ENCODE assay signal across 14 cellular contexts in the genomic region with DNA sequence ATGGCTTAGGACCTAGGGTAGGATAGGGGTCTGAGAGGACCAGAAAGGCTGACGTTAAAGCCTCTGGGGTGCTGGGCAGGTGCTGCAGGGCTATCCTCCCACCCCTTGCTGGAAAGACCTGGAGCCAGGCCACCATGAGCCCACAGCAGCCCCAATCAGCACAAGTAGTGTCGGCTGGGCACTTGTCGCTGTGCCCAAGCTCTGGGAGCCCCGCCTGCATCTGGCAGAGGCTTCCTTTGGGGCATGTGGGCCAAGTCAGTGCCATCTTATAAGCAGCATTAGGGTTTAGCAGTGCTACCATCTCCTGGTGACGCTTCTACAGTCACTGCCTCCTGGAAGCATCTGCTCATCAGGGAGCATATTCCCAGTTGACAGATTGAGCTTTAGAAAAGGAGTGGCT.
"Had no signal": no experiment of that assay in that cellular context is flagged by ENCODE, and none has a peak within 500 bp of the region (broad histone marks: within the 10 kb centered on the region; RNA-seq: fewer than 3 reads in every experiment).

No MANE protein-coding gene starts in this region.

- H3K4me3 ChIP-seq: mucosa of descending colon, upper lobe of right lung had no signal

- H3K27me3 Mint-ChIP-seq: activated T-helper 17 cell treated with anti-CD3 and anti-CD28 coated beads, Interleukin-2, amount 50 U/mL, for 72 hours; effector memory CD8-positive, alpha-beta T cell; T-helper 17 cell had no signal

- H3K27ac Mint-ChIP-seq: activated B cell treated with CpG ODN at 0.5 μM for 24 hours; activated T-helper 17 cell treated with anti-CD3 and anti-CD28 coated beads, Interleukin-2, amount 50 U/mL, for 72 hours; natural killer cell; T-helper 17 cell had no signal

- H3K9me3 ChIP-seq: mucosa of descending colon, upper lobe of right lung had no signal

- H3K36me3 Mint-ChIP-seq: natural killer cell had no signal

- H3K4me3 Mint-ChIP-seq: activated B cell treated with CpG ODN at 0.5 μM for 24 hours; activated CD4-positive, alpha-beta T cell treated with anti-CD3 and anti-CD28 coated beads, Interleukin-2, amount 10 ng/mL, durations not matched to agents 7 days and 5 days; activated naive CD4-positive, alpha-beta T cell treated with anti-CD3 and anti-CD28 coated beads for 36 hours; activated T-helper 17 cell treated with anti-CD3 and anti-CD28 coated beads, Interleukin-2, amount 50 U/mL, for 72 hours; effector memory CD8-positive, alpha-beta T cell; natural killer cell; T-helper 17 cell had no signal

- H3K9me3 Mint-ChIP-seq: activated B cell treated with CpG ODN at 0.5 μM for 24 hours; activated CD4-positive, alpha-beta T cell treated with anti-CD3 and anti-CD28 coated beads, Interleukin-2, amount 10 ng/mL, durations not matched to agents 7 days and 5 days; activated naive CD4-positive, alpha-beta T cell treated with anti-CD3 and anti-CD28 coated beads for 36 hours; activated T-helper 17 cell treated with anti-CD3 and anti-CD28 coated beads, Interleukin-2, amount 50 U/mL, for 72 hours; effector memory CD8-positive, alpha-beta T cell; natural killer cell had no signal

- H3K27ac ChIP-seq: upper lobe of right lung had no signal

- H3K36me3 ChIP-seq: upper lobe of right lung had no signal

- ATAC-seq: activated T-helper 17 cell treated with anti-CD3 and anti-CD28 coated beads, Interleukin-2, amount 50 U/mL, for 72 hours; effector memory CD8-positive, alpha-beta T cell; mucosa of descending colon; natural killer cell; T-helper 17 cell; upper lobe of right lung had no signal

- DNase-seq: activated B cell treated with CpG ODN at 0.5 μM for 24 hours; activated CD4-positive, alpha-beta T cell treated with anti-CD3 and anti-CD28 coated beads, Interleukin-2, amount 10 ng/mL, durations not matched to agents 7 days and 5 days; activated naive CD4-positive, alpha-beta T cell treated with anti-CD3 and anti-CD28 coated beads for 36 hours; cortex of kidney; effector memory CD8-positive, alpha-beta T cell; hypothalamus; mammary epithelial cell; mucosa of descending colon; natural killer cell; stimulated activated CD4-positive, alpha-beta T cell treated with anti-CD3 and anti-CD28 coated beads, Interleukin-12 subunit alpha, Interleukin-12 subunit beta, amount 100 ng/mL, for 4 hours; stimulated activated naive CD4-positive, alpha-beta T cell treated with Interleukin-2 at 50 U/mL for 16 hours; T-helper 17 cell; upper lobe of right lung had no signal

- H3K27me3 ChIP-seq: upper lobe of right lung had no signal
